Comparison of ENCODE assay signal across 20 cellular contexts in the genomic region with DNA sequence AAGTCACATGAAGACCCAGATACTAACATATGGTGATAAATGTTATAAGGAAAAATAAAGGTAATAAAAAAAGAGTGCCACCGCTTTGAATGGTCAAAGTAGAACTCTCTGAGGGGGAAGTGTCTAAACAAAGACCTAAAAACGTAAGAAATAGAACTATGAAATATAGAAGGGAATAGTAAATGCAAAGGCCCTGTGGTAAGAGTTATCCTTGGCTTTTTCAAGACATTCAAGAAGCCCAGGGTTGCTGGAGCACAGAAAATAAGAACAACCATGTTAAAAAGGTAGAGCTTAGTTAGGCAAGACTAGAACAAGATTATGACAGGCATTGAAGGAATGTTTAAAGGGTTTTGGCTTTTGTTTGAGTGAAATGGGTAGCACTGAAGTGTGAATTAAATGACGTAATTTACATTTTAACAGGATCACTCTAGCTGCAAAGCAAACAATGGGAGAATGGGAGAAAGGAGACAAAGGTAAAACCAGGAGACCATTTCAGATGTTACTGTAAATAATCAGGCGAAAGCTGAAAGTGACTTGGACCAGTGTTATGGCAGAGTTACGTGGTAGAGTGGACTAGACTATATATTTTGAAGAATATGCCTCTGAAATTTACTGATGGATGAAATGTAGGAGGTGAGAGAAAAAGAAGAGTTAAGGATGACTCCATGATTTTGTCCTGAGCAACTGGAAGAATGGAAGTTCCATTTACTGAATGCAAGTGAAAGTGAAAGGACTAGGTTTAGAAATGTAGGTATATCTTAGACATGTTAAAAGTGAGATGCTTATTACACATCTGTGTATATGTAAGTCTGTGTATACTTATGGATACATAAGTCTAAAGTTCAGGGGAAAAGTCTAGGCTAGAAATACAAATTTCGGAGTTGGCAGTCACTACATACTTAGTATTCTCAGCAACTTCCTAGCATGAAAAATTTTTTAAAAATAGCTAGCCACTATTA. TPM values are rescaled to one million over a fixed set of nuclear protein-coding genes. Genes with fewer than 3 reads are reported as not detected.
A peak's percentile ranks its signal among the peaks of the same experiment; 100 is the strongest.
DNase-seq lines count a peak whose midpoint lies in the region; ATAC-seq and FAIRE-seq lines count a peak whose summit lies in the region.
"Had no signal": no experiment of that assay in that cellular context is flagged by ENCODE, and none has a peak within 500 bp of the region (broad histone marks: within the 10 kb centered on the region; RNA-seq: fewer than 3 reads in every experiment).

No MANE protein-coding gene starts in this region.

- peak overlapping the region; percentile 7 for H3K4me3 Mint-ChIP-seq in activated naive CD8-positive, alpha-beta T cell treated with anti-CD3 and anti-CD28 coated beads, Interleukin-2, amount 10 ng/mL, durations not matched to agents 7 days and 5 days
- no peak overlapping the region for H3K4me3 Mint-ChIP-seq in activated naive CD8-positive, alpha-beta T cell treated with anti-CD3 and anti-CD28 coated beads, Interleukin-2, amount 50 U/mL, for 24 hours
- H3K4me3 Mint-ChIP-seq: activated T-helper 1 cell treated with anti-CD3 and anti-CD28 coated beads, Interleukin-12 subunit alpha, Interleukin-12 subunit beta, Interleukin-2, Interleukin-4 antibody, amounts not matched to agents 30 ng/mL and 10 ng/mL and 1 ng/mL, durations not matched to agents 14 hours and 24 hours and 36 hours; naive B cell had no signal

- ATAC-seq in activated naive CD8-positive, alpha-beta T cell treated with anti-CD3 and anti-CD28 coated beads, Interleukin-2, amount 10 ng/mL, durations not matched to agents 7 days and 5 days (ENCODE audit: low read depth), result no peak
- no peak for ATAC-seq in activated naive CD8-positive, alpha-beta T cell treated with anti-CD3 and anti-CD28 coated beads, Interleukin-2, amount 50 U/mL, for 24 hours
- no peak for ATAC-seq in GM19328 (IDR thresholded peaks at IDR 0.05; ENCODE audit: unreplicated experiment)
- ATAC-seq: gastroesophageal sphincter, HepG2, left cardiac atrium, right cardiac atrium had no signal

- no peaks in the 10 kb centered on the region for H3K9me3 ChIP-seq in small intestine (ENCODE audit: control insufficient read depth, low read depth)
- H3K9me3 ChIP-seq: gastroesophageal sphincter had no signal

- POLR2A ChIA-PET in activated naive CD8-positive, alpha-beta T cell treated with anti-CD3 and anti-CD28 coated beads, Interleukin-2, amount 10 ng/mL, durations not matched to agents 7 days and 5 days (lab: Charles Lee), result no interaction called here

- no peaks in the 10 kb centered on the region for H3K27me3 ChIP-seq in small intestine (ENCODE audit: control insufficient read depth in 2 of 2, insufficient read depth in 2 of 2, low read length in 2 of 2)
- H3K27me3 ChIP-seq: gastroesophageal sphincter had no signal

- peaks cover 3% of the 10 kb centered on the region for H3K9me3 Mint-ChIP-seq in activated naive CD8-positive, alpha-beta T cell treated with anti-CD3 and anti-CD28 coated beads, Interleukin-2, amount 10 ng/mL, durations not matched to agents 7 days and 5 days
- peaks cover 10% of the 10 kb centered on the region for H3K9me3 Mint-ChIP-seq in activated naive CD8-positive, alpha-beta T cell treated with anti-CD3 and anti-CD28 coated beads, Interleukin-2, amount 50 U/mL, for 24 hours

- H3K36me3 Mint-ChIP-seq in activated naive CD8-positive, alpha-beta T cell treated with anti-CD3 and anti-CD28 coated beads, Interleukin-2, amount 10 ng/mL, durations not matched to agents 7 days and 5 days, result peaks cover 26% of the 10 kb centered on the region
- peaks cover 21% of the 10 kb centered on the region for H3K36me3 Mint-ChIP-seq in activated naive CD8-positive, alpha-beta T cell treated with anti-CD3 and anti-CD28 coated beads, Interleukin-2, amount 50 U/mL, for 24 hours (ENCODE audit: low read depth)

- no peak for FAIRE-seq in small intestine (lab: Jason Lieb, UNC)
- FAIRE-seq: HepG2 had no signal

- no peaks in the 10 kb centered on the region for H3K4me1 ChIP-seq in small intestine (ENCODE audit: control insufficient read depth in 2 of 2, insufficient read depth in 1 of 2, low read depth in 1 of 2, low read length in 1 of 2)

- DNase-seq in activated naive CD8-positive, alpha-beta T cell treated with anti-CD3 and anti-CD28 coated beads, Interleukin-2, amount 10 ng/mL, durations not matched to agents 7 days and 5 days, result no peak
- DNase-seq in activated naive CD8-positive, alpha-beta T cell treated with anti-CD3 and anti-CD28 coated beads, Interleukin-2, amount 50 U/mL, for 24 hours, result no peak
- DNase-seq in OCI-M1 (lab: John Stamatoyannopoulos, UW) (peak; percentile 36), glomerular visceral epithelial cell (ENCODE audit: extremely low spot score) (peak; percentile 62), small intestine (peak; percentile 14), GM03348 (ENCODE audit: low spot score) (no peak)
- no peak for DNase-seq in stimulated activated CD4-positive, alpha-beta T cell treated with anti-CD3 and anti-CD28 coated beads, Interleukin-4, amount 100 ng/mL, for 1 hour
- DNase-seq: activated CD4-positive, alpha-beta T cell treated with anti-CD3 and anti-CD28 coated beads, Interleukin-2, amount 50 U/mL, for 1 hour; effector CD8-positive, alpha-beta T cell; left cardiac atrium; naive B cell; NCI-H1105 treated with DMSO at 0.1 percent for 48 hours; NCI-H82; right cardiac atrium; SHP77; stimulated activated CD4-positive, alpha-beta T cell treated with anti-CD3 and anti-CD28 coated beads, Interleukin-2, amount 100 ng/mL, for 24 hours had no signal

- no peak overlapping the region for H3K27ac ChIP-seq in small intestine (ENCODE audit: low read depth in 1 of 2, low read length in 1 of 2)
- H3K27ac ChIP-seq: gastroesophageal sphincter had no signal

- H3K36me3 ChIP-seq in small intestine (ENCODE audit: control insufficient read depth in 2 of 2, insufficient read depth in 2 of 2, low read length in 2 of 2), result no peaks in the 10 kb centered on the region
- H3K36me3 ChIP-seq: gastroesophageal sphincter had no signal

- no peak overlapping the region for H3K4me3 ChIP-seq in small intestine (ENCODE audit: low read depth in 1 of 2, low read length in 2 of 2)
- H3K4me3 ChIP-seq: gastroesophageal sphincter had no signal

- peaks cover 18% of the 10 kb centered on the region for H3K4me1 Mint-ChIP-seq in activated naive CD8-positive, alpha-beta T cell treated with anti-CD3 and anti-CD28 coated beads, Interleukin-2, amount 10 ng/mL, durations not matched to agents 7 days and 5 days
- peaks cover 27% of the 10 kb centered on the region for H3K4me1 Mint-ChIP-seq in activated naive CD8-positive, alpha-beta T cell treated with anti-CD3 and anti-CD28 coated beads, Interleukin-2, amount 50 U/mL, for 24 hours

- H3K27me3 Mint-ChIP-seq in activated naive CD8-positive, alpha-beta T cell treated with anti-CD3 and anti-CD28 coated beads, Interleukin-2, amount 10 ng/mL, durations not matched to agents 7 days and 5 days, result no peaks in the 10 kb centered on the region
- no peaks in the 10 kb centered on the region for H3K27me3 Mint-ChIP-seq in activated naive CD8-positive, alpha-beta T cell treated with anti-CD3 and anti-CD28 coated beads, Interleukin-2, amount 50 U/mL, for 24 hours
- H3K27me3 Mint-ChIP-seq: naive B cell had no signal

- WGBS in small intestine, 3 donors, result 93 to 97% (median 95%) methylated on average over 6 of the region's 6 CpGs

- no peak overlapping the region for H3K27ac Mint-ChIP-seq in activated naive CD8-positive, alpha-beta T cell treated with anti-CD3 and anti-CD28 coated beads, Interleukin-2, amount 10 ng/mL, durations not matched to agents 7 days and 5 days
- no peak overlapping the region for H3K27ac Mint-ChIP-seq in activated naive CD8-positive, alpha-beta T cell treated with anti-CD3 and anti-CD28 coated beads, Interleukin-2, amount 50 U/mL, for 24 hours
- H3K27ac Mint-ChIP-seq: activated T-helper 1 cell treated with anti-CD3 and anti-CD28 coated beads, Interleukin-12 subunit alpha, Interleukin-12 subunit beta, Interleukin-2, Interleukin-4 antibody, amounts not matched to agents 30 ng/mL and 10 ng/mL and 1 ng/mL, durations not matched to agents 14 hours and 24 hours and 36 hours had no signal

RNA-seq across cellular contexts. Expression of gene BTBD10, which starts 28.5 kb away (rescaled TPM):
- total RNA-seq in activated naive CD8-positive, alpha-beta T cell treated with anti-CD3 and anti-CD28 coated beads, Interleukin-2, amount 10 ng/mL, durations not matched to agents 7 days and 5 days, result 10 to 100 TPM; 20.1 to 21.8 TPM
- 10 to 100 TPM; 18.7 to 21.1 (median 19.5) TPM for polyA plus RNA-seq in small intestine

Comparison
In these comparisons a context has a peak if more than half of its experiments do, and no peak if none do; other contexts are left out.
1. DNase-seq: peak in OCI-M1 (single experiment), glomerular visceral epithelial cell (single experiment) and small intestine (single experiment); none in activated naive CD8-positive, alpha-beta T cell treated with anti-CD3 and anti-CD28 coated beads, Interleukin-2, amount 10 ng/mL, durations not matched to agents 7 days and 5 days (single experiment), activated naive CD8-positive, alpha-beta T cell treated with anti-CD3 and anti-CD28 coated beads, Interleukin-2, amount 50 U/mL, for 24 hours (single experiment), GM03348 (single experiment) and stimulated activated CD4-positive, alpha-beta T cell treated with anti-CD3 and anti-CD28 coated beads, Interleukin-4, amount 100 ng/mL, for 1 hour (single experiment).